Comparison of ENCODE assay signal across 15 cellular contexts in the genomic region with DNA sequence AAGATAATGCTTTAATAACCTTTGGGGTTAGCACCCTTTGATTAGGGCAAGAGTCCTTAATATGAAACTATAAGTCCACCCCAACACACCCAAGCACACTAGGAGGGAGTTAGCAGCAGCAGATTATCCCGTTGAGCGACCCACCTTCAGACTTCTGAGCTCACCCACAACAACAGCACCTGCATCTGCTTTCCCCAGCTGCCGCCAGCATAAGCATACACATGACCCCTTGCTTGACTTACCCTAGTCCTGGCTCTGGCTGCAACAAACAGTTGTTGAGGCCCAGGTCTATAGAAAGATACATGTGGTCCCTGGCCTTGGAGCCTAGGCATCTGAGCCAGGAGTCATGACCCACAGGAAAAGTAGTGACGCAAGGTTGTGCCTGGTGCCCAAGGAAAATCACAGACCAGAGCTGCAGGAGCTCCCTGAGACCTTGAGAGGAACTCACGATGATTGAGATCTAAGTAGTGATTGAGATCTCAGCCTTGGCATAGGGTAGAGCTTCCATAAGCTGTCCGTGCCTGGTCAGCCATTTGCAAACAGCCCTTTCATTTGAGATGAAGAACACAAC. TPM values are rescaled to one million over a fixed set of nuclear protein-coding genes. Genes with fewer than 3 reads are reported as not detected.
A peak's percentile ranks its signal among the peaks of the same experiment; 100 is the strongest.
DNase-seq lines count a peak whose midpoint lies in the region; ATAC-seq and TF ChIP-seq lines count a peak whose summit lies in the region.
"Had no signal": no experiment of that assay in that cellular context is flagged by ENCODE, and none has a peak within 500 bp of the region (broad histone marks: within the 10 kb centered on the region; RNA-seq: fewer than 3 reads in every experiment).

No MANE protein-coding gene starts in this region.

- H3K4me1 ChIP-seq in left ventricle myocardium inferior (peaks cover 56% of the 10 kb centered on the region), body of pancreas (peaks cover 30% of the 10 kb centered on the region), mucosa of descending colon (ENCODE audit: low read depth) (peaks cover 37% of the 10 kb centered on the region), neuronal stem cell (ENCODE audit: control insufficient read depth in 2 of 2, insufficient read depth in 1 of 2, low read depth in 1 of 2, low read length in 2 of 2) (peaks cover 4 to 23% of the 10 kb centered on the region in 2 donors)

- no peak overlapping the region for H2BK15ac ChIP-seq in neuronal stem cell (ENCODE audit: low read length)

- H3K23ac ChIP-seq in neuronal stem cell (ENCODE audit: low read depth, low read length, poor library complexity) = no peak overlapping the region

- H3K27ac ChIP-seq in left ventricle myocardium inferior (replicated peaks) = peak overlapping the region; percentile 79
- peak overlapping the region; percentile 13 to 66 (median 56) for H3K27ac ChIP-seq in body of pancreas
- H3K27ac ChIP-seq in neuronal stem cell (replicated peaks; ENCODE audit: low read length) = no peak overlapping the region

- H3K4ac ChIP-seq in neuronal stem cell (ENCODE audit: low read length) = no peak overlapping the region

- no peak overlapping the region for H2AK5ac ChIP-seq in neuronal stem cell (ENCODE audit: low read depth, low read length)

- no peak overlapping the region for H3K4me2 ChIP-seq in neuronal stem cell (ENCODE audit: insufficient read depth, low read length, poor library complexity, severe bottlenecking)

- no peak overlapping the region for H4K8ac ChIP-seq in neuronal stem cell (ENCODE audit: low read depth, low read length)

- DNase-seq in left ventricle myocardium inferior = no peak
- no peak for DNase-seq in left cardiac atrium
- DNase-seq in body of pancreas = no peak
- peak in 2 of 3 donors; percentile 21 to 34 for DNase-seq in mucosa of descending colon
- DNase-seq in neuronal stem cell (ENCODE audit: low spot score) = no peak
- DNase-seq in activated naive CD4-positive, alpha-beta T cell treated with anti-CD3 and anti-CD28 coated beads, Interleukin-2, amount 50 U/mL, for 16 hours = no peak
- DNase-seq in dedifferentiated amniotic fluid mesenchymal stem cell (ENCODE audit: extremely low spot score) = no peak
- no peak for DNase-seq in EL
- DNase-seq: activated CD8-positive, alpha-beta memory T cell treated with anti-CD3 and anti-CD28 coated beads, Interleukin-2, amount 50 U/mL, for 4 hours; effector CD4-positive, alpha-beta T cell; MM.1S; trophoblast cell had no signal

- H3K9ac ChIP-seq in neuronal stem cell (ENCODE audit: low read depth, low read length, poor library complexity) = no peak overlapping the region

- no peak overlapping the region for H2BK120ac ChIP-seq in neuronal stem cell (ENCODE audit: low read depth, low read length)

- no peak overlapping the region for H4K91ac ChIP-seq in neuronal stem cell (ENCODE audit: low read depth, low read length, poor library complexity)

- no peak overlapping the region for H2BK5ac ChIP-seq in neuronal stem cell (ENCODE audit: low read length)

- TF ChIP-seq POLR2A in body of pancreas (IDR thresholded peaks at IDR 0.05) = no peak

- peaks cover 12% of the 10 kb centered on the region for H3K27me3 ChIP-seq in left ventricle myocardium inferior (ENCODE audit: low read depth)
- no peaks in the 10 kb centered on the region for H3K27me3 ChIP-seq in body of pancreas
- peaks cover 0 to 15% (median 7%) of the 10 kb centered on the region in 3 experiments for H3K27me3 ChIP-seq in neuronal stem cell (ENCODE audit: control insufficient read depth in 3 of 3, insufficient read depth in 3 of 3, low read depth in 1 of 3, low read length in 3 of 3)

- WGBS in body of pancreas, 2 donors = 68 to 75% methylated on average over 6 of the region's 6 CpGs
- no CpG with 5 or more reads among the region's 6 CpGs for WGBS in neuronal stem cell (ENCODE audit: extremely low coverage in 2 of 2, insufficient read length in 2 of 2, insufficient replicate concordance in 1 of 2), 2 donors

- no peak overlapping the region for H2BK12ac ChIP-seq in neuronal stem cell (ENCODE audit: low read length)

- no peak overlapping the region for H2AFZ ChIP-seq in neuronal stem cell (ENCODE audit: low read length)

- no peaks in the 10 kb centered on the region for H3K9me3 ChIP-seq in left ventricle myocardium inferior (replicated peaks)
- H3K9me3 ChIP-seq in body of pancreas = no peaks in the 10 kb centered on the region
- no peaks in the 10 kb centered on the region for H3K9me3 ChIP-seq in mucosa of descending colon
- no peaks in the 10 kb centered on the region for H3K9me3 ChIP-seq in neuronal stem cell (replicated peaks in 1 of 2; ENCODE audit: control insufficient read depth in 2 of 2, insufficient read depth in 1 of 2, low read depth in 1 of 2, low read length in 2 of 2)

- ATAC-seq in left cardiac atrium = no peak
- ATAC-seq in body of pancreas = no peak
- ATAC-seq in mucosa of descending colon = no peak

- no peak overlapping the region for H3K14ac ChIP-seq in neuronal stem cell (ENCODE audit: low read length)

- H3K36me3 ChIP-seq in left ventricle myocardium inferior = peaks cover 8% of the 10 kb centered on the region
- no peaks in the 10 kb centered on the region for H3K36me3 ChIP-seq in body of pancreas (replicated peaks in 1 of 2; ENCODE audit: insufficient read depth in 1 of 2, low read depth in 2 of 2)
- H3K36me3 ChIP-seq in mucosa of descending colon (ENCODE audit: low read depth) = no peaks in the 10 kb centered on the region
- H3K36me3 ChIP-seq in neuronal stem cell (replicated peaks in 1 of 2; ENCODE audit: control insufficient read depth in 2 of 2, insufficient read depth in 2 of 2, low read length in 2 of 2) = peaks cover 0 to 5% of the 10 kb centered on the region in 2 donors

- no peaks in the 10 kb centered on the region for H3K79me1 ChIP-seq in neuronal stem cell (ENCODE audit: low read depth, low read length)

- intact Hi-C loops in left ventricle myocardium inferior (cut with micrococcal nuclease) (no loop called here), left cardiac atrium (cut with DNase I) (loop anchor here in 1 of 2 donors (10.0 kb wide), 1 partner anchor 282 kb away; no protein-coding TSS in a partner anchor), body of pancreas (cut with DNase I) (no loop called here), mucosa of descending colon (cut with DNase I, micrococcal nuclease) (no loop called here)

- TF ChIP-seq CTCF in left ventricle myocardium inferior (IDR thresholded peaks at IDR 0.05; ENCODE audit: borderline replicate concordance) (no peak), body of pancreas (IDR thresholded peaks at IDR 0.05) (no peak), mucosa of descending colon (IDR thresholded peaks at IDR 0.05) (no peak)

- H3K4me3 ChIP-seq in left ventricle myocardium inferior (no peak overlapping the region), body of pancreas (no peak overlapping the region), mucosa of descending colon (no peak overlapping the region), neuronal stem cell (ENCODE audit: low read length in 2 of 2) (no peak overlapping the region)

- H3K18ac ChIP-seq in neuronal stem cell (ENCODE audit: low read length) = no peak overlapping the region

RNA-seq across cellular contexts. Expression of a gene that starts 19.0 kb away (rescaled TPM):
- total RNA-seq in left ventricle myocardium inferior (not detected), left cardiac atrium (not detected), body of pancreas (not detected), mucosa of descending colon (1 to 10 TPM in 1 of 3 donors, not detected in 2; 1.7 TPM)
- 0.53 TPM for polyA plus RNA-seq in neuronal stem cell (2013, experiment 1 of 2)
- 0.54 TPM for polyA plus RNA-seq in neuronal stem cell (2013, experiment 2 of 2)
- total RNA-seq: Daoy, kidney, Right ventricle myocardium inferior had no signal

RNA-seq across cellular contexts. Expression of a gene that starts 24.6 kb away (rescaled TPM):
- total RNA-seq in left ventricle myocardium inferior = 70.3 TPM
- total RNA-seq in left cardiac atrium = 10 to 100 TPM; 56.2 to 57.6 TPM
- total RNA-seq in body of pancreas = 10 to 100 TPM; 13.7 to 17.1 TPM
- 10 to 100 TPM; 45.7 to 84.9 (median 61.0) TPM for total RNA-seq in mucosa of descending colon
- 14.2 TPM for polyA plus RNA-seq in neuronal stem cell (2013, experiment 1 of 2)
- 14.6 TPM for polyA plus RNA-seq in neuronal stem cell (2013, experiment 2 of 2)

RNA-seq across cellular contexts. Expression of a gene that starts 59.0 kb away (rescaled TPM):
- total RNA-seq in left ventricle myocardium inferior = 0.63 TPM
- total RNA-seq in left cardiac atrium = not detected
- 1 to 10 TPM in 1 of 2 donors, under 1 TPM in 1; 0.33 to 3.6 TPM for total RNA-seq in body of pancreas
- total RNA-seq in mucosa of descending colon = 10 to 100 TPM; 21.2 to 40.8 (median 34.9) TPM
- 1.9 TPM for polyA plus RNA-seq in neuronal stem cell (2013, experiment 1 of 2)
- 1.9 TPM for polyA plus RNA-seq in neuronal stem cell (2013, experiment 2 of 2)

Comparison
In these comparisons a context has a peak if more than half of its experiments do, and no peak if none do; other contexts are left out.
1. DNase-seq: peak in mucosa of descending colon (2 of 3); none in left ventricle myocardium inferior (single experiment), left cardiac atrium (single experiment), body of pancreas (0 of 4), neuronal stem cell (single experiment), activated naive CD4-positive, alpha-beta T cell treated with anti-CD3 and anti-CD28 coated beads, Interleukin-2, amount 50 U/mL, for 16 hours (single experiment), dedifferentiated amniotic fluid mesenchymal stem cell (single experiment) and EL (single experiment).
2. RNA of a gene that starts 59.0 kb away (total RNA-seq): 21.2 to 40.8 TPM in mucosa of descending colon; 0.33 to 3.6 TPM in body of pancreas, 0.63 TPM in left ventricle myocardium inferior (single experiment) and not detected in left cardiac atrium; every median in the first group is over 4 times any median in the second.